Comparison of ENCODE assay signal across 20 cellular contexts in genomic region chr14:54109521-54110120, GRCh38.
DNase-seq lines count a peak whose midpoint lies in the region; ATAC-seq, FAIRE-seq and TF ChIP-seq lines count a peak whose summit lies in the region.
"Had no signal": no experiment of that assay in that cellular context is flagged by ENCODE, and none has a peak within 500 bp of the region (broad histone marks: within the 10 kb centered on the region; RNA-seq: fewer than 3 reads in every experiment).

No MANE protein-coding gene starts in this region.

- H3K4me3 ChIP-seq in IMR-90 (ENCODE audit: insufficient read depth, low read depth, low read length) (no peak overlapping the region), bronchial epithelial cell (ENCODE audit: low read depth, low read length) (no peak overlapping the region), osteoblast (ENCODE audit: insufficient read depth, low read length) (no peak overlapping the region)
- H3K4me3 ChIP-seq: SK-N-MC had no signal

- no peak overlapping the region for H3K23ac ChIP-seq in IMR-90 (ENCODE audit: low read depth, low read length)

- H2AK5ac ChIP-seq in IMR-90 (ENCODE audit: low read depth, low read length), result no peak overlapping the region

- dilution Hi-C loops in IMR-90 (cut with HindIII; ENCODE audit: low sequenced_read_pairs, unreplicated experiment), result no loop called here

- H4K20me1 ChIP-seq in IMR-90 (ENCODE audit: insufficient read depth, low read length) (peaks cover 3% of the 10 kb centered on the region; the same call in 1 of the 2 replicates), osteoblast (ENCODE audit: insufficient read depth, low read length) (no peaks in the 10 kb centered on the region)

- H3K36me3 ChIP-seq in IMR-90 (ENCODE audit: control insufficient read depth, insufficient read depth, low read length) (no peaks in the 10 kb centered on the region), bronchial epithelial cell (ENCODE audit: control insufficient read depth, insufficient read depth, low read length) (no peaks in the 10 kb centered on the region), osteoblast (ENCODE audit: insufficient read depth, low read length) (no peaks in the 10 kb centered on the region)

- H3K4me2 ChIP-seq in IMR-90 (ENCODE audit: low read depth, low read length), result no peak overlapping the region
- H3K4me2 ChIP-seq in osteoblast (ENCODE audit: insufficient read depth, low read length), result no peak overlapping the region

- peak overlapping the region; percentile 21; the same call in 1 of the 2 replicates for H3K4ac ChIP-seq in IMR-90 (ENCODE audit: low read depth, low read length)

- H3K14ac ChIP-seq in IMR-90 (replicated peaks; ENCODE audit: low read depth, low read length), result no peak overlapping the region

- no peak overlapping the region for H2AFZ ChIP-seq in IMR-90 (replicated peaks; ENCODE audit: low read length, poor library complexity)
- no peak overlapping the region for H2AFZ ChIP-seq in osteoblast (ENCODE audit: low read length)

- H3K4me1 ChIP-seq in IMR-90 (ENCODE audit: control insufficient read depth, insufficient read depth, low read length) (peaks cover 6% of the 10 kb centered on the region), osteoblast (ENCODE audit: insufficient read depth, low read length) (peaks cover 30% of the 10 kb centered on the region)

- H2BK15ac ChIP-seq in IMR-90 (ENCODE audit: low read depth, low read length), result no peak overlapping the region

- H2BK5ac ChIP-seq in IMR-90 (ENCODE audit: low read depth, low read length, poor library complexity, severe bottlenecking), result no peak overlapping the region

- DNase-seq in Caki2 (ENCODE audit: low read depth) (peak; percentile 6), IMR-90 (no peak), bronchial epithelial cell (ENCODE audit: low read depth) (peak; percentile 54), osteoblast (ENCODE audit: insufficient read length, low spot score, missing footprints) (no peak), anterior cingulate cortex (lab: John Stamatoyannopoulos, UW) (no peak), DMS79 (lab: John Stamatoyannopoulos, UW) (no peak), hypothalamus (lab: John Stamatoyannopoulos, UW) (no peak)
- DNase-seq: Calu3; CD4-positive, alpha-beta T cell; GOT3; KG1; NCI-H1417; NCI-H187; NCI-H2107; NCI-H524; NCI-H82; SHP77 had no signal

- no peak overlapping the region for H4K5ac ChIP-seq in IMR-90 (ENCODE audit: low read depth, low read length)

- H3K27ac ChIP-seq in IMR-90 (ENCODE audit: insufficient read depth, low read length), result no peak overlapping the region
- peak overlapping the region; percentile 20 for H3K27ac ChIP-seq in osteoblast (ENCODE audit: low read depth, low read length)
- H3K27ac ChIP-seq: SK-N-MC had no signal

- H3K9me1 ChIP-seq in IMR-90 (ENCODE audit: insufficient read depth, low read length), result no peaks in the 10 kb centered on the region

- H3K9ac ChIP-seq in IMR-90 (ENCODE audit: low read depth, low read length), result no peak overlapping the region

- no peaks in the 10 kb centered on the region; the same call in 1 of the 2 replicates for H3K27me3 ChIP-seq in IMR-90 (ENCODE audit: control insufficient read depth, insufficient read depth, low read length)
- H3K27me3 ChIP-seq in bronchial epithelial cell (ENCODE audit: control insufficient read depth, insufficient read depth, low read length), result no peaks in the 10 kb centered on the region
- no peaks in the 10 kb centered on the region for H3K27me3 ChIP-seq in osteoblast (ENCODE audit: insufficient read depth, low read length)

- TF ChIP-seq CTCF in IMR-90 (conservative IDR thresholded peaks at IDR 0.05; ENCODE audit: low read depth, low read length) (no peak), bronchial epithelial cell (IDR thresholded peaks at IDR 0.05; ENCODE audit: insufficient read depth, low read length, severe bottlenecking) (no peak), osteoblast (IDR thresholded peaks at IDR 0.05; ENCODE audit: extremely low read depth, low read depth, low read length) (no peak)

- whole genome bisulfite sequencing in IMR-90 (ENCODE audit: extremely low coverage in 2 of 2, insufficient read length in 1 of 2), 2 experiments, result 86% methylated on average over 1 of the region's 2 CpGs; no CpG with 5 or more reads in 1 of the 2 experiments

- H2AK9ac ChIP-seq in IMR-90 (replicated peaks; ENCODE audit: low read depth, low read length, poor library complexity), result no peak overlapping the region

- H2BK120ac ChIP-seq in IMR-90 (ENCODE audit: low read depth, low read length), result no peak overlapping the region; the same call in 1 of the 2 replicates

- TF ChIP-seq POLR2A in IMR-90 (IDR thresholded peaks at IDR 0.05; ENCODE audit: low read depth, low read length), result no peak

- no peak for ATAC-seq in IMR-90 (ENCODE audit: low read depth)

- H4K8ac ChIP-seq in IMR-90 (ENCODE audit: low read depth in 2 of 2, low read length in 2 of 2), result no peak overlapping the region

- H3K18ac ChIP-seq in IMR-90 (ENCODE audit: low read depth, low read length), result no peak overlapping the region

- no peak overlapping the region for H4K91ac ChIP-seq in IMR-90 (ENCODE audit: insufficient read depth, low read depth, low read length)

- H3K79me2 ChIP-seq in osteoblast (ENCODE audit: insufficient read depth, low read length), result no peaks in the 10 kb centered on the region

- H3K9me3 ChIP-seq in IMR-90 (ENCODE audit: control insufficient read depth, insufficient read depth, low read length) (no peaks in the 10 kb centered on the region), osteoblast (ENCODE audit: low read depth, low read length) (no peaks in the 10 kb centered on the region)

- no peak overlapping the region for H3K56ac ChIP-seq in IMR-90 (ENCODE audit: extremely low read depth, insufficient read depth, low read length)

- in situ Hi-C loops in Caki2 (cut with HindIII; ENCODE audit: low pct_unique_long_range_greater_than_20kb, low sequenced_read_pairs), result no loop called here
- in situ Hi-C loops in IMR-90 (cut with MboI; ENCODE audit: low sequenced_read_pairs), result no loop called here

- FAIRE-seq in bronchial epithelial cell (lab: Jason Lieb, UNC), result no peak
- FAIRE-seq: A204.1, GM12891 had no signal

- POLR2A ChIA-PET in IMR-90 (lab: Charles Lee; ENCODE audit: unreplicated experiment), result no interaction called here

- no TSS peak for BruUV-seq in IMR-90 (replicated peaks; lab: Mats Ljungman, UMichigan)

- H3K79me1 ChIP-seq in IMR-90 (ENCODE audit: low read depth in 1 of 2, low read length in 2 of 2), result no peaks in the 10 kb centered on the region

- H2BK20ac ChIP-seq in IMR-90 (ENCODE audit: low read depth, low read length), result no peak overlapping the region; the same call in 1 of the 2 replicates

- TF ChIP-seq RAD21 in IMR-90 (IDR thresholded peaks at IDR 0.05; ENCODE audit: low read length), result no peak

- CTCF ChIA-PET in IMR-90 (lab: Yijun Ruan, JAX), result no interaction called here

- intact Hi-C loops in IMR-90 (cut with micrococcal nuclease), result loop anchor here (2.0 kb wide), 2 partner anchors 23 to 153 kb away; partner anchors contain the start of gene BMP4

TF ChIP-seq in IMR-90, 13 proteins besides CTCF, POLR2A, EP300 and RAD21:
- no peak for TF ChIP-seq FOS (IDR thresholded peaks at IDR 0.05; ENCODE audit: low read depth, low read length)
- no peak for TF ChIP-seq CHD1 (IDR thresholded peaks at IDR 0.05; ENCODE audit: low read depth, low read length)
- TF ChIP-seq SMC3 (IDR thresholded peaks at IDR 0.05; ENCODE audit: low read depth, low read length), result no peak
- no peak for TF ChIP-seq RFX5 (IDR thresholded peaks at IDR 0.05; ENCODE audit: low read depth, low read length)
- TF ChIP-seq RCOR1 (IDR thresholded peaks at IDR 0.05; ENCODE audit: insufficient replicate concordance, low read length), result no peak
- TF ChIP-seq MXI1 (IDR thresholded peaks at IDR 0.05; ENCODE audit: borderline replicate concordance, low read depth, low read length), result no peak
- TF ChIP-seq BHLHE40 (IDR thresholded peaks at IDR 0.05; ENCODE audit: low read depth, low read length), result no peak
- no peak for TF ChIP-seq CEBPB (IDR thresholded peaks at IDR 0.05; ENCODE audit: low read depth, low read length)
- TF ChIP-seq, protein P1, sequence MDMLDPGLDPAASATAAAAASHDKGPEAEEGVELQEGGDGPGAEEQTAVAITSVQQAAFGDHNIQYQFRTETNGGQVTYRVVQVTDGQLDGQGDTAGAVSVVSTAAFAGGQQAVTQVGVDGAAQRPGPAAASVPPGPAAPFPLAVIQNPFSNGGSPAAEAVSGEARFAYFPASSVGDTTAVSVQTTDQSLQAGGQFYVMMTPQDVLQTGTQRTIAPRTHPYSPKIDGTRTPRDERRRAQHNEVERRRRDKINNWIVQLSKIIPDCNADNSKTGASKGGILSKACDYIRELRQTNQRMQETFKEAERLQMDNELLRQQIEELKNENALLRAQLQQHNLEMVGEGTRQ (IDR thresholded peaks at IDR 0.05; ENCODE audit: low read depth, low read length), result no peak
- no peak for TF ChIP-seq MAFK (IDR thresholded peaks at IDR 0.05; ENCODE audit: low read depth, low read length)
- no peak for TF ChIP-seq MAZ (IDR thresholded peaks at IDR 0.05; ENCODE audit: borderline replicate concordance, low read depth, low read length)
- TF ChIP-seq NFE2L2 (IDR thresholded peaks at IDR 0.05; ENCODE audit: low read depth, low read length), result no peak
- TF ChIP-seq ELK1 (IDR thresholded peaks at IDR 0.05; ENCODE audit: borderline replicate concordance, low read depth, low read length), result no peak

Comparison
In these comparisons a context has a peak if more than half of its experiments do, and no peak if none do; other contexts are left out.
1. DNase-seq: peak in Caki2 (single experiment) and bronchial epithelial cell (single experiment); none in IMR-90 (single experiment), osteoblast (single experiment), anterior cingulate cortex (0 of 58), DMS79 (single experiment) and hypothalamus (0 of 51).